1 cellular context compared by ENCODE assay signal in the genomic region with DNA sequence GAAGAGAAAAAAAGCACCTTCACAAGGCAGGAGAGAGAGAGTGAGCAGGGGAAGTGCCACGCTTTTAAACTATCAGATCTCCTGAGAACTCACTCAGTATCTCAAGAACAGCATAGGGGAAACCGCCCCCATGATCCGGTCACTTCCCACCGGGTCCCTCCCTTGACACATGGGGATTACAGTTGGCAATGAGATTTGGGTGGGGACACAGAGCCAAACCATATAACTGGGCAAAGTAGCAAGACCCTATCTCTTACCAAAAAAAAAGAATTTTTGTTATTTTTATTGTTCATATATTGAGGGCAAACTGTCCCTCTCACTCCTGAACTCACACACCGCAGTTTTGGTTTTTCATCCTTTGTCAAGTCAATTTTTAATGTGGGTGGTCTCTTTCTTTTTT.
TF ChIP-seq lines count a peak whose summit lies in the region.

No MANE protein-coding gene starts in this region.

TF ChIP-seq in HEK293, 187 proteins besides CTCF, POLR2A, EP300 and RAD21 (continued from another document):
- TF ChIP-seq ZNF701 (tag by site-specific recombination; IDR thresholded peaks at IDR 0.05) (no peak), ZNF510 (tag by site-specific recombination; IDR thresholded peaks at IDR 0.05; ENCODE audit: insufficient replicate concordance) (no peak), SCRT1 (tag by site-specific recombination; IDR thresholded peaks at IDR 0.05; ENCODE audit: borderline replicate concordance) (no peak)
